1 cellular context compared by ENCODE assay signal in the genomic region with DNA sequence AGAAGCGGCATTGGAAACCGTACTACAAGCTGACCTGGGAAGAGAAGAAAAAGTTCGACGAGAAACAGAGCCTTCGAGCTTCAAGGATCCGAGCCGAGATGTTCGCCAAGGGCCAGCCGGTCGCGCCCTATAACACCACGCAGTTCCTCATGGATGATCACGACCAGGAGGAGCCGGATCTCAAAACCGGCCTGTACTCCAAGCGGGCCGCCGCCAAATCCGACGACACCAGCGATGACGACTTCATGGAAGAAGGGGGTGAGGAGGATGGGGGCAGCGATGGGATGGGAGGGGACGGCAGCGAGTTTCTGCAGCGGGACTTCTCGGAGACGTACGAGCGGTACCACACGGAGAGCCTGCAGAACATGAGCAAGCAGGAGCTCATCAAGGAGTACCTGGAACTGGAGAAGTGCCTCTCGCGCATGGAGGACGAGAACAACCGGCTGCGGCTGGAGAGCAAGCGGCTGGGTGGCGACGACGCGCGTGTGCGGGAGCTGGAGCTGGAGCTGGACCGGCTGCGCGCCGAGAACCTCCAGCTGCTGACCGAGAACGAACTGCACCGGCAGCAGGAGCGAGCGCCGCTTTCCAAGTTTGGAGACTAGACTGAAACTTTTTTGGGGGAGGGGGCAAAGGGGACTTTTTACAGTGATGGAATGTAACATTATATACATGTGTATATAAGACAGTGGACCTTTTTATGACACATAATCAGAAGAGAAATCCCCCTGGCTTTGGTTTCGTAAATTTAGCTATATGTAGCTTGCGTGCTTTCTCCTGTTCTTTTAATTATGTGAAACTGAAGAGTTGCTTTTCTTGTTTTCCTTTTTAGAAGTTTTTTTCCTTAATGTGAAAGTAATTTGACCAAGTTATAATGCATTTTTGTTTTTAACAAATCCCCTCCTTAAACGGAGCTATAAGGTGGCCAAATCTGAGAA.
TF ChIP-seq lines count a peak whose summit lies in the region.

No MANE protein-coding gene starts in this region.

TF ChIP-seq in HEK293, 187 proteins besides CTCF, POLR2A, EP300 and RAD21 (continued from another document and continues in another):
- TF ChIP-seq, protein P1, sequence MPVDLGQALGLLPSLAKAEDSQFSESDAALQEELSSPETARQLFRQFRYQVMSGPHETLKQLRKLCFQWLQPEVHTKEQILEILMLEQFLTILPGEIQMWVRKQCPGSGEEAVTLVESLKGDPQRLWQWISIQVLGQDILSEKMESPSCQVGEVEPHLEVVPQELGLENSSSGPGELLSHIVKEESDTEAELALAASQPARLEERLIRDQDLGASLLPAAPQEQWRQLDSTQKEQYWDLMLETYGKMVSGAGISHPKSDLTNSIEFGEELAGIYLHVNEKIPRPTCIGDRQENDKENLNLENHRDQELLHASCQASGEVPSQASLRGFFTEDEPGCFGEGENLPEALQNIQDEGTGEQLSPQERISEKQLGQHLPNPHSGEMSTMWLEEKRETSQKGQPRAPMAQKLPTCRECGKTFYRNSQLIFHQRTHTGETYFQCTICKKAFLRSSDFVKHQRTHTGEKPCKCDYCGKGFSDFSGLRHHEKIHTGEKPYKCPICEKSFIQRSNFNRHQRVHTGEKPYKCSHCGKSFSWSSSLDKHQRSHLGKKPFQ (tag by site-specific recombination; IDR thresholded peaks at IDR 0.05), result no peak
- TF ChIP-seq FEZF1 (tag by site-specific recombination; IDR thresholded peaks at IDR 0.05) (no peak), ZNF555 (tag by site-specific recombination; conservative IDR thresholded peaks at IDR 0.05) (no peak), ZNF112 (tag by site-specific recombination; IDR thresholded peaks at IDR 0.05) (no peak), ZNF654 (tag by site-specific recombination; IDR thresholded peaks at IDR 0.05; ENCODE audit: low read depth) (0 out of 2 replicates have a peak, but pooled peaks have one; percentile 2), ZNF776 (tag by site-specific recombination; IDR thresholded peaks at IDR 0.05; ENCODE audit: borderline replicate concordance) (no peak), ZXDB (tag by site-specific recombination; IDR thresholded peaks at IDR 0.05) (peak; percentile 15; the same call in 1 of the 2 replicates), ZNF132 (tag by site-specific recombination; IDR thresholded peaks at IDR 0.05; ENCODE audit: borderline replicate concordance) (no peak), ZNF473 (tag by site-specific recombination; IDR thresholded peaks at IDR 0.05) (no peak), ZNF114 (tag by site-specific recombination; IDR thresholded peaks at IDR 0.05) (no peak), EGR2 (tag by site-specific recombination; IDR thresholded peaks at IDR 0.05; ENCODE audit: low read depth) (no peak), ZNF521 (tag by site-specific recombination; IDR thresholded peaks at IDR 0.05) (no peak), GLI4 (tag by site-specific recombination; IDR thresholded peaks at IDR 0.05) (no peak), ZNF785 (tag by site-specific recombination; IDR thresholded peaks at IDR 0.05) (no peak), ZNF146 (tag by site-specific recombination; IDR thresholded peaks at IDR 0.05) (no peak; the same call in 1 of the 2 replicates), ZNF292 (tag by site-specific recombination; IDR thresholded peaks at IDR 0.05; ENCODE audit: borderline replicate concordance, low read depth) (no peak), ZIC2 (tag by site-specific recombination; IDR thresholded peaks at IDR 0.05) (no peak), ZNF423 (tag by site-specific recombination; IDR thresholded peaks at IDR 0.05) (no peak), ZNF24 (tag by site-specific recombination; IDR thresholded peaks at IDR 0.05) (no peak), SALL2 (tag by site-specific recombination; IDR thresholded peaks at IDR 0.05; ENCODE audit: borderline replicate concordance) (no peak), BCL11B (tag by site-specific recombination; IDR thresholded peaks at IDR 0.05; ENCODE audit: low read depth) (no peak), ZBTB8A (tag by site-specific recombination; IDR thresholded peaks at IDR 0.05) (no peak), YY1 (tag by site-specific recombination; IDR thresholded peaks at IDR 0.05) (no peak), ZNF433 (tag by site-specific recombination; IDR thresholded peaks at IDR 0.05; ENCODE audit: low read depth) (no peak), ZNF768 (tag by site-specific recombination; IDR thresholded peaks at IDR 0.05) (no peak), ZNF610 (tag by site-specific recombination; IDR thresholded peaks at IDR 0.05; ENCODE audit: borderline replicate concordance) (no peak), SP7 (tag by site-specific recombination; IDR thresholded peaks at IDR 0.05) (0 out of 2 replicates have a peak, but pooled peaks have one; percentile 8), ZNF658 (tag by site-specific recombination; IDR thresholded peaks at IDR 0.05) (no peak), ZBTB21 (tag by site-specific recombination; IDR thresholded peaks at IDR 0.05) (peak; percentile 20; the same call in 1 of the 2 replicates)
- TF ChIP-seq, protein P2, sequence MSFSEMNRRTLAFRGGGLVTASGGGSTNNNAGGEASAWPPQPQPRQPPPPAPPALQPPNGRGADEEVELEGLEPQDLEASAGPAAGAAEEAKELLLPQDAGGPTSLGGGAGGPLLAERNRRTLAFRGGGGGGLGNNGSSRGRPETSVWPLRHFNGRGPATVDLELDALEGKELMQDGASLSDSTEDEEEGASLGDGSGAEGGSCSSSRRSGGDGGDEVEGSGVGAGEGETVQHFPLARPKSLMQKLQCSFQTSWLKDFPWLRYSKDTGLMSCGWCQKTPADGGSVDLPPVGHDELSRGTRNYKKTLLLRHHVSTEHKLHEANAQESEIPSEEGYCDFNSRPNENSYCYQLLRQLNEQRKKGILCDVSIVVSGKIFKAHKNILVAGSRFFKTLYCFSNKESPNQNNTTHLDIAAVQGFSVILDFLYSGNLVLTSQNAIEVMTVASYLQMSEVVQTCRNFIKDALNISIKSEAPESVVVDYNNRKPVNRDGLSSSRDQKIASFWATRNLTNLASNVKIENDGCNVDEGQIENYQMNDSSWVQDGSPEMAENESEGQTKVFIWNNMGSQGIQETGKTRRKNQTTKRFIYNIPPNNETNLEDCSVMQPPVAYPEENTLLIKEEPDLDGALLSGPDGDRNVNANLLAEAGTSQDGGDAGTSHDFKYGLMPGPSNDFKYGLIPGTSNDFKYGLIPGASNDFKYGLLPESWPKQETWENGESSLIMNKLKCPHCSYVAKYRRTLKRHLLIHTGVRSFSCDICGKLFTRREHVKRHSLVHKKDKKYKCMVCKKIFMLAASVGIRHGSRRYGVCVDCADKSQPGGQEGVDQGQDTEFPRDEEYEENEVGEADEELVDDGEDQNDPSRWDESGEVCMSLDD (tag by site-specific recombination; IDR thresholded peaks at IDR 0.05), result peak; percentile 32; the same call in 1 of the 2 replicates
- TF ChIP-seq, protein P3, sequence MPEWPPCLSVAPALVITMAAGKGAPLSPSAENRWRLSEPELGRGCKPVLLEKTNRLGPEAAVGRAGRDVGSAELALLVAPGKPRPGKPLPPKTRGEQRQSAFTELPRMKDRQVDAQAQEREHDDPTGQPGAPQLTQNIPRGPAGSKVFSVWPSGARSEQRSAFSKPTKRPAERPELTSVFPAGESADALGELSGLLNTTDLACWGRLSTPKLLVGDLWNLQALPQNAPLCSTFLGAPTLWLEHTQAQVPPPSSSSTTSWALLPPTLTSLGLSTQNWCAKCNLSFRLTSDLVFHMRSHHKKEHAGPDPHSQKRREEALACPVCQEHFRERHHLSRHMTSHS (tag by site-specific recombination; IDR thresholded peaks at IDR 0.05), result no peak
- TF ChIP-seq, protein P4, sequence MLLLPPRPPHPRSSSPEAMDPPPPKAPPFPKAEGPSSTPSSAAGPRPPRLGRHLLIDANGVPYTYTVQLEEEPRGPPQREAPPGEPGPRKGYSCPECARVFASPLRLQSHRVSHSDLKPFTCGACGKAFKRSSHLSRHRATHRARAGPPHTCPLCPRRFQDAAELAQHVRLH (tag by site-specific recombination; IDR thresholded peaks at IDR 0.05), result no peak
- TF ChIP-seq, protein P5, sequence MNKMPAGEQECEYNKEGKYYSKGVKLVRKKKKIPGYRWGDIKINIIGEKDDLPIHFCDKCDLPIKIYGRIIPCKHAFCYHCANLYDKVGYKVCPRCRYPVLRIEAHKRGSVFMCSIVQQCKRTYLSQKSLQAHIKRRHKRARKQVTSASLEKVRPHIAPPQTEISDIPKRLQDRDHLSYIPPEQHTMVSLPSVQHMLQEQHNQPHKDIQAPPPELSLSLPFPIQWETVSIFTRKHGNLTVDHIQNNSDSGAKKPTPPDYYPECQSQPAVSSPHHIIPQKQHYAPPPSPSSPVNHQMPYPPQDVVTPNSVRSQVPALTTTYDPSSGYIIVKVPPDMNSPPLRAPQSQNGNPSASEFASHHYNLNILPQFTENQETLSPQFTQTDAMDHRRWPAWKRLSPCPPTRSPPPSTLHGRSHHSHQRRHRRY (tag by site-specific recombination; IDR thresholded peaks at IDR 0.05), result peak; percentile 69
- TF ChIP-seq, protein P6, sequence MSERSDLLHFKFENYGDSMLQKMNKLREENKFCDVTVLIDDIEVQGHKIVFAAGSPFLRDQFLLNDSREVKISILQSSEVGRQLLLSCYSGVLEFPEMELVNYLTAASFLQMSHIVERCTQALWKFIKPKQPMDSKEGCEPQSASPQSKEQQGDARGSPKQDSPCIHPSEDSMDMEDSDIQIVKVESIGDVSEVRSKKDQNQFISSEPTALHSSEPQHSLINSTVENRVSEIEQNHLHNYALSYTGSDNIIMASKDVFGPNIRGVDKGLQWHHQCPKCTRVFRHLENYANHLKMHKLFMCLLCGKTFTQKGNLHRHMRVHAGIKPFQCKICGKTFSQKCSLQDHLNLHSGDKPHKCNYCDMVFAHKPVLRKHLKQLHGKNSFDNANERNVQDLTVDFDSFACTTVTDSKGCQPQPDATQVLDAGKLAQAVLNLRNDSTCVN (tag by site-specific recombination; optimal IDR thresholded peaks at IDR 0.05), result peak; percentile 96
- TF ChIP-seq, protein P7, sequence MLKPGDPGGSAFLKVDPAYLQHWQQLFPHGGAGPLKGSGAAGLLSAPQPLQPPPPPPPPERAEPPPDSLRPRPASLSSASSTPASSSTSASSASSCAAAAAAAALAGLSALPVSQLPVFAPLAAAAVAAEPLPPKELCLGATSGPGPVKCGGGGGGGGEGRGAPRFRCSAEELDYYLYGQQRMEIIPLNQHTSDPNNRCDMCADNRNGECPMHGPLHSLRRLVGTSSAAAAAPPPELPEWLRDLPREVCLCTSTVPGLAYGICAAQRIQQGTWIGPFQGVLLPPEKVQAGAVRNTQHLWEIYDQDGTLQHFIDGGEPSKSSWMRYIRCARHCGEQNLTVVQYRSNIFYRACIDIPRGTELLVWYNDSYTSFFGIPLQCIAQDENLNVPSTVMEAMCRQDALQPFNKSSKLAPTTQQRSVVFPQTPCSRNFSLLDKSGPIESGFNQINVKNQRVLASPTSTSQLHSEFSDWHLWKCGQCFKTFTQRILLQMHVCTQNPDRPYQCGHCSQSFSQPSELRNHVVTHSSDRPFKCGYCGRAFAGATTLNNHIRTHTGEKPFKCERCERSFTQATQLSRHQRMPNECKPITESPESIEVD (tag by site-specific recombination; IDR thresholded peaks at IDR 0.05), result no peak
- TF ChIP-seq, protein P8, sequence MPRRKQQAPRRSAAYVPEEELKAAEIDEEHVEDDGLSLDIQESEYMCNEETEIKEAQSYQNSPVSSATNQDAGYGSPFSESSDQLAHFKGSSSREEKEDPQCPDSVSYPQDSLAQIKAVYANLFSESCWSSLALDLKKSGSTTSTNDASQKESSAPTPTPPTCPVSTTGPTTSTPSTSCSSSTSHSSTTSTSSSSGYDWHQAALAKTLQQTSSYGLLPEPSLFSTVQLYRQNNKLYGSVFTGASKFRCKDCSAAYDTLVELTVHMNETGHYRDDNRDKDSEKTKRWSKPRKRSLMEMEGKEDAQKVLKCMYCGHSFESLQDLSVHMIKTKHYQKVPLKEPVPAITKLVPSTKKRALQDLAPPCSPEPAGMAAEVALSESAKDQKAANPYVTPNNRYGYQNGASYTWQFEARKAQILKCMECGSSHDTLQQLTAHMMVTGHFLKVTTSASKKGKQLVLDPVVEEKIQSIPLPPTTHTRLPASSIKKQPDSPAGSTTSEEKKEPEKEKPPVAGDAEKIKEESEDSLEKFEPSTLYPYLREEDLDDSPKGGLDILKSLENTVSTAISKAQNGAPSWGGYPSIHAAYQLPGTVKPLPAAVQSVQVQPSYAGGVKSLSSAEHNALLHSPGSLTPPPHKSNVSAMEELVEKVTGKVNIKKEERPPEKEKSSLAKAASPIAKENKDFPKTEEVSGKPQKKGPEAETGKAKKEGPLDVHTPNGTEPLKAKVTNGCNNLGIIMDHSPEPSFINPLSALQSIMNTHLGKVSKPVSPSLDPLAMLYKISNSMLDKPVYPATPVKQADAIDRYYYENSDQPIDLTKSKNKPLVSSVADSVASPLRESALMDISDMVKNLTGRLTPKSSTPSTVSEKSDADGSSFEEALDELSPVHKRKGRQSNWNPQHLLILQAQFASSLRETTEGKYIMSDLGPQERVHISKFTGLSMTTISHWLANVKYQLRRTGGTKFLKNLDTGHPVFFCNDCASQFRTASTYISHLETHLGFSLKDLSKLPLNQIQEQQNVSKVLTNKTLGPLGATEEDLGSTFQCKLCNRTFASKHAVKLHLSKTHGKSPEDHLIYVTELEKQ (tag by site-specific recombination; IDR thresholded peaks at IDR 0.05; ENCODE audit: borderline replicate concordance), result no peak
- TF ChIP-seq, protein P9, sequence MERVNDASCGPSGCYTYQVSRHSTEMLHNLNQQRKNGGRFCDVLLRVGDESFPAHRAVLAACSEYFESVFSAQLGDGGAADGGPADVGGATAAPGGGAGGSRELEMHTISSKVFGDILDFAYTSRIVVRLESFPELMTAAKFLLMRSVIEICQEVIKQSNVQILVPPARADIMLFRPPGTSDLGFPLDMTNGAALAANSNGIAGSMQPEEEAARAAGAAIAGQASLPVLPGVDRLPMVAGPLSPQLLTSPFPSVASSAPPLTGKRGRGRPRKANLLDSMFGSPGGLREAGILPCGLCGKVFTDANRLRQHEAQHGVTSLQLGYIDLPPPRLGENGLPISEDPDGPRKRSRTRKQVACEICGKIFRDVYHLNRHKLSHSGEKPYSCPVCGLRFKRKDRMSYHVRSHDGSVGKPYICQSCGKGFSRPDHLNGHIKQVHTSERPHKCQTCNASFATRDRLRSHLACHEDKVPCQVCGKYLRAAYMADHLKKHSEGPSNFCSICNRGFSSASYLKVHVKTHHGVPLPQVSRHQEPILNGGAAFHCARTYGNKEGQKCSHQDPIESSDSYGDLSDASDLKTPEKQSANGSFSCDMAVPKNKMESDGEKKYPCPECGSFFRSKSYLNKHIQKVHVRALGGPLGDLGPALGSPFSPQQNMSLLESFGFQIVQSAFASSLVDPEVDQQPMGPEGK (tag by site-specific recombination; IDR thresholded peaks at IDR 0.05), result peak; percentile 79
- TF ChIP-seq, protein P10, sequence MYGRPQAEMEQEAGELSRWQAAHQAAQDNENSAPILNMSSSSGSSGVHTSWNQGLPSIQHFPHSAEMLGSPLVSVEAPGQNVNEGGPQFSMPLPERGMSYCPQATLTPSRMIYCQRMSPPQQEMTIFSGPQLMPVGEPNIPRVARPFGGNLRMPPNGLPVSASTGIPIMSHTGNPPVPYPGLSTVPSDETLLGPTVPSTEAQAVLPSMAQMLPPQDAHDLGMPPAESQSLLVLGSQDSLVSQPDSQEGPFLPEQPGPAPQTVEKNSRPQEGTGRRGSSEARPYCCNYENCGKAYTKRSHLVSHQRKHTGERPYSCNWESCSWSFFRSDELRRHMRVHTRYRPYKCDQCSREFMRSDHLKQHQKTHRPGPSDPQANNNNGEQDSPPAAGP (tag by site-specific recombination; IDR thresholded peaks at IDR 0.05), result 0 out of 2 replicates have a peak, but pooled peaks have one; percentile 14
